In genomic region chr1:63593887-63594617, GRCh38 we compare ENCODE assay signal across 8 cellular contexts. TPM values are rescaled to one million over a fixed set of nuclear protein-coding genes. Genes with fewer than 3 reads are reported as not detected.
A peak's percentile ranks its signal among the peaks of the same experiment; 100 is the strongest.
DNase-seq lines count a peak whose midpoint lies in the region; ATAC-seq lines count a peak whose summit lies in the region.

No MANE protein-coding gene starts in this region.

- DNase-seq in NCI-H1105 (lab: John Stamatoyannopoulos, UW) (peak; percentile 67), left colon (peak; percentile 85 to 87), middle frontal gyrus (ENCODE audit: extremely low spot score, low spot score) (no peak)
- DNase-seq in activated CD4-positive, CD25-positive, alpha-beta regulatory T cell treated with anti-CD3 and anti-CD28 coated beads, Interleukin-2, amount 50 U/mL, for 16 hours (ENCODE audit: low read depth, low spot score) = peak; percentile 43
- DNase-seq in central memory CD4-positive, alpha-beta T cell = peak; percentile 84
- DNase-seq in stimulated activated CD4-positive, alpha-beta T cell treated with anti-CD3 and anti-CD28 coated beads, Interleukin-2, amount 100 ng/mL, for 4 hours (ENCODE audit: low read depth) = peak; percentile 70

- peak; percentile 50 for ATAC-seq in GM18502 (IDR thresholded peaks at IDR 0.05; ENCODE audit: poor library complexity, unreplicated experiment)
- peak; percentile 51 for ATAC-seq in HG02642 (IDR thresholded peaks at IDR 0.05; ENCODE audit: poor library complexity, unreplicated experiment)
- peak; percentile 73 for ATAC-seq in left colon

- intact Hi-C loops in left colon (cut with DNase I, micrococcal nuclease) = no loop called here

RNA-seq across cellular contexts. Expression of gene PGM1, which starts 0.8 kb away (rescaled TPM):
- total RNA-seq in left colon = 100 to 1,000 TPM; 114 to 120 TPM
